In genomic region chr21:35511298-35512162, GRCh38 we compare ENCODE assay signal across 19 cellular contexts.
A peak's percentile ranks its signal among the peaks of the same experiment; 100 is the strongest.
DNase-seq lines count a peak whose midpoint lies in the region; ATAC-seq and TF ChIP-seq lines count a peak whose summit lies in the region.
"Had no signal": no experiment of that assay in that cellular context is flagged by ENCODE, and none has a peak within 500 bp of the region (broad histone marks: within the 10 kb centered on the region; RNA-seq: fewer than 3 reads in every experiment).

No MANE protein-coding gene starts in this region.

- TF ChIP-seq CTCF in chondrocyte (IDR thresholded peaks at IDR 0.05) (no peak), type B pancreatic cell (conservative IDR thresholded peaks at IDR 0.05) (no peak), sigmoid colon (IDR thresholded peaks at IDR 0.05) (no peak)

- peaks cover 0 to 12% (median 10%) of the 10 kb centered on the region in 4 donors for H3K4me1 ChIP-seq in sigmoid colon

- H3K9me3 ChIP-seq in sigmoid colon = no peaks in the 10 kb centered on the region
- H3K9me3 ChIP-seq: heart left ventricle, neutrophil had no signal

- H3K36me3 Mint-ChIP-seq in chondrocyte (ENCODE audit: low read depth) = no peaks in the 10 kb centered on the region
- H3K36me3 Mint-ChIP-seq in type B pancreatic cell = peaks cover 4% of the 10 kb centered on the region
- H3K36me3 Mint-ChIP-seq: activated naive CD4-positive, alpha-beta T cell treated with anti-CD3 and anti-CD28 coated beads, Interleukin-2, amount 50 U/mL, for 72 hours; stimulated activated memory B cell treated with anti-CD40 and anti-IgM and Interleukin-4, amounts not matched to agents 10 μg/mL and 1 μg/mL and 100 μg/mL, for 72 hours had no signal

- intact Hi-C loops in sigmoid colon (cut with DNase I) = no loop called here

- TF ChIP-seq EP300 in sigmoid colon (IDR thresholded peaks at IDR 0.05) = no peak

- 49 to 74% methylated on average over 6 of the region's 6 CpGs for WGBS in sigmoid colon, 2 donors

- no peak for ATAC-seq in GM18858 (IDR thresholded peaks at IDR 0.05; ENCODE audit: unreplicated experiment)
- ATAC-seq in GM18870 (IDR thresholded peaks at IDR 0.05; ENCODE audit: unreplicated experiment) = no peak
- ATAC-seq: heart left ventricle; left ventricle myocardium superior; Right ventricle myocardium inferior; stimulated activated memory B cell treated with anti-CD40 and anti-IgM and Interleukin-4, amounts not matched to agents 10 μg/mL and 1 μg/mL and 100 μg/mL, for 72 hours had no signal

- H3K4me3 Mint-ChIP-seq in chondrocyte (ENCODE audit: unreplicated experiment) (no peak overlapping the region), type B pancreatic cell (peak overlapping the region; percentile 3)
- H3K4me3 Mint-ChIP-seq: stimulated activated memory B cell treated with anti-CD40 and anti-IgM and Interleukin-4, amounts not matched to agents 10 μg/mL and 1 μg/mL and 100 μg/mL, for 72 hours had no signal

- peak; percentile 47 for DNase-seq in stimulated activated CD4-positive, alpha-beta T cell treated with anti-CD3 and anti-CD28 coated beads, Interleukin-4, amount 100 ng/mL, for 24 hours
- no peak for DNase-seq in stimulated activated CD4-positive, alpha-beta T cell treated with anti-CD3 and anti-CD28 coated beads, Interleukin-2, amount 100 ng/mL, for 48 hours
- DNase-seq in RPMI7951 (ENCODE audit: low read depth) (peak; percentile 80), chondrocyte (ENCODE audit: low spot score) (no peak), type B pancreatic cell (ENCODE audit: extremely low spot score, unreplicated experiment) (no peak), sigmoid colon (no peak)
- DNase-seq: heart left ventricle, left ventricle myocardium superior, NCI-H1105, NCI-H524 treated with DMSO at 0.1 percent for 48 hours had no signal

- peaks cover 0 to 6% (median 3%) of the 10 kb centered on the region in 3 donors for H3K27me3 ChIP-seq in sigmoid colon
- H3K27me3 ChIP-seq: neutrophil had no signal

- no peak overlapping the region for H3K4me3 ChIP-seq in sigmoid colon
- H3K4me3 ChIP-seq: heart left ventricle had no signal

- H3K27me3 Mint-ChIP-seq in chondrocyte (ENCODE audit: low read depth) (no peaks in the 10 kb centered on the region), type B pancreatic cell (peaks cover 13% of the 10 kb centered on the region)

- H3K27ac ChIP-seq in sigmoid colon = no peak overlapping the region
- H3K27ac ChIP-seq: C4-2B, heart left ventricle, HL-60, neutrophil, VCaP had no signal

- peaks cover 50% of the 10 kb centered on the region for H3K4me1 Mint-ChIP-seq in chondrocyte (ENCODE audit: low read depth)
- H3K4me1 Mint-ChIP-seq in type B pancreatic cell (ENCODE audit: unreplicated experiment) = peaks cover 15% of the 10 kb centered on the region
- H3K4me1 Mint-ChIP-seq: stimulated activated memory B cell treated with anti-CD40 and anti-IgM and Interleukin-4, amounts not matched to agents 10 μg/mL and 1 μg/mL and 100 μg/mL, for 72 hours had no signal

- peak overlapping the region; percentile 28 for H3K27ac Mint-ChIP-seq in chondrocyte (ENCODE audit: unreplicated experiment)
- peak overlapping the region; percentile 63 for H3K27ac Mint-ChIP-seq in type B pancreatic cell
- H3K27ac Mint-ChIP-seq: activated naive CD4-positive, alpha-beta T cell treated with anti-CD3 and anti-CD28 coated beads, Interleukin-2, amount 50 U/mL, for 72 hours; stimulated activated memory B cell treated with anti-CD40 and anti-IgM and Interleukin-4, amounts not matched to agents 10 μg/mL and 1 μg/mL and 100 μg/mL, for 72 hours had no signal

- H3K9me3 Mint-ChIP-seq in chondrocyte (ENCODE audit: low read depth) (no peaks in the 10 kb centered on the region), type B pancreatic cell (peaks cover 5% of the 10 kb centered on the region)
- H3K9me3 Mint-ChIP-seq: activated naive CD4-positive, alpha-beta T cell treated with anti-CD3 and anti-CD28 coated beads, Interleukin-2, amount 50 U/mL, for 72 hours had no signal

- TF ChIP-seq POLR2A in sigmoid colon (IDR thresholded peaks at IDR 0.05) = no peak

- no peaks in the 10 kb centered on the region for H3K36me3 ChIP-seq in sigmoid colon
- H3K36me3 ChIP-seq: heart left ventricle, neutrophil had no signal

Comparison
In these comparisons a context has a peak if more than half of its experiments do, and no peak if none do; other contexts are left out.
1. DNase-seq: peak in stimulated activated CD4-positive, alpha-beta T cell treated with anti-CD3 and anti-CD28 coated beads, Interleukin-4, amount 100 ng/mL, for 24 hours (single experiment) and RPMI7951 (single experiment); none in stimulated activated CD4-positive, alpha-beta T cell treated with anti-CD3 and anti-CD28 coated beads, Interleukin-2, amount 100 ng/mL, for 48 hours (0 of 2), chondrocyte (single experiment), type B pancreatic cell (single experiment) and sigmoid colon (single experiment).